ENCODE assay signal across 8 cellular contexts in genomic region chr14:95431199-95432145, GRCh38.
A peak's percentile ranks its signal among the peaks of the same experiment; 100 is the strongest.
DNase-seq lines count a peak whose midpoint lies in the region; ATAC-seq and TF ChIP-seq lines count a peak whose summit lies in the region.

No MANE protein-coding gene starts in this region.

- H3K27ac Mint-ChIP-seq in glutamatergic neuron (ENCODE audit: unreplicated experiment) = peak overlapping the region; percentile 87

- peaks cover 6% of the 10 kb centered on the region for H3K4me1 Mint-ChIP-seq in glutamatergic neuron (ENCODE audit: low read depth, unreplicated experiment)

- H3K9ac ChIP-seq in SK-N-SH = no peak overlapping the region
- peak overlapping the region; percentile 34 for H3K9ac ChIP-seq in smooth muscle cell (ENCODE audit: low read depth)

- H3K27ac ChIP-seq in SK-N-SH (ENCODE audit: low read depth in 2 of 2, low read length in 1 of 2) (no peak overlapping the region; a peak in 1 of 4 replicates), smooth muscle cell (ENCODE audit: low read depth) (no peak overlapping the region)

- TF ChIP-seq RAD21 in SK-N-SH (IDR thresholded peaks at IDR 0.05; ENCODE audit: low read length) = peak; percentile 86

- ATAC-seq in HG02981 (IDR thresholded peaks at IDR 0.05; ENCODE audit: unreplicated experiment) = no peak

- WGBS in SK-N-SH (ENCODE audit: low lambda C conversion rate) = 65% methylated on average over 15 of the region's 17 CpGs
- WGBS in smooth muscle cell (ENCODE audit: low lambda C conversion rate) = 73% methylated on average over 17 of the region's 17 CpGs

- H3F3A ChIP-seq in SK-N-SH (replicated peaks; ENCODE audit: insufficient read depth) (no peaks in the 10 kb centered on the region), smooth muscle cell (ENCODE audit: low read depth) (no peaks in the 10 kb centered on the region)

- H3K9me3 ChIP-seq in SK-N-SH = 0 out of 2 replicates have a peak, but pooled peaks cover 3% of the 10 kb centered on the region
- H3K9me3 ChIP-seq in smooth muscle cell (replicated peaks; ENCODE audit: low read depth) = no peaks in the 10 kb centered on the region

- TF ChIP-seq CTCF in AG10803 (conservative IDR thresholded peaks at IDR 0.05; ENCODE audit: low read length) = peak; percentile 47
- TF ChIP-seq CTCF in GM13976 (IDR thresholded peaks at IDR 0.05; ENCODE audit: borderline replicate concordance, control extremely low read depth, extremely low read depth, insufficient read depth, missing control alignments) = peak; percentile 13
- TF ChIP-seq CTCF in SK-N-SH (IDR thresholded peaks at IDR 0.05) = peak; percentile 61
- TF ChIP-seq CTCF in glutamatergic neuron (IDR thresholded peaks at IDR 0.05; ENCODE audit: partially characterized antibody, unreplicated experiment) = peak; percentile 67
- TF ChIP-seq CTCF in smooth muscle cell (IDR thresholded peaks at IDR 0.05; ENCODE audit: borderline replicate concordance, insufficient read depth, poor library complexity, severe bottlenecking) = peak; percentile 46

- no peak overlapping the region for H3K4me3 ChIP-seq in AG10803 (ENCODE audit: low read length)
- no peak overlapping the region for H3K4me3 ChIP-seq in SK-N-SH (ENCODE audit: low read depth in 2 of 2, low read length in 1 of 2)
- no peak overlapping the region for H3K4me3 ChIP-seq in smooth muscle cell

- H3K79me2 ChIP-seq in SK-N-SH (ENCODE audit: insufficient read depth) = no peaks in the 10 kb centered on the region
- no peaks in the 10 kb centered on the region for H3K79me2 ChIP-seq in smooth muscle cell (ENCODE audit: low read depth)

- H3K36me3 Mint-ChIP-seq in glutamatergic neuron (ENCODE audit: unreplicated experiment) = peaks cover 15% of the 10 kb centered on the region

- DNase-seq in AG10803 (ENCODE audit: low read depth) (peak; percentile 12), GM13976 (ENCODE audit: low spot score) (no peak), SK-N-SH (peak; percentile 71), glutamatergic neuron (no peak), smooth muscle cell (lab: John Stamatoyannopoulos, UW; ENCODE audit: unreplicated experiment) (no peak), GOT3 (lab: John Stamatoyannopoulos, UW) (no peak), COLO829 (ENCODE audit: low spot score) (no peak)

- H3K36me3 ChIP-seq in SK-N-SH (replicated peaks in 1 of 2; ENCODE audit: control insufficient read depth in 1 of 2, insufficient read depth in 2 of 2, low read length in 1 of 2) (peaks cover 0 to 7% of the 10 kb centered on the region in 2 experiments), smooth muscle cell (ENCODE audit: low read depth) (no peaks in the 10 kb centered on the region)

- H3K4me3 Mint-ChIP-seq in glutamatergic neuron (ENCODE audit: unreplicated experiment) = no peak overlapping the region

- H4K20me1 ChIP-seq in SK-N-SH (ENCODE audit: insufficient read depth) = no peaks in the 10 kb centered on the region
- no peaks in the 10 kb centered on the region for H4K20me1 ChIP-seq in smooth muscle cell (ENCODE audit: low read depth)

- CTCF ChIA-PET in SK-N-SH (lab: Yijun Ruan, JAX) = interaction anchor here (0.6 to 3.1 kb wide), 96 partner anchors 9 to 1006 kb away, joined by 3 to 72 read pairs (median 4); partner anchors contain the start of genes CLMN, DICER1 and SYNE3

- POLR2A ChIA-PET in SK-N-SH (lab: Yijun Ruan, JAX) = no interaction called here

- H2AFZ ChIP-seq in SK-N-SH (ENCODE audit: low read depth) = no peak overlapping the region
- H2AFZ ChIP-seq in smooth muscle cell (ENCODE audit: low read depth) = no peak overlapping the region

- no peak overlapping the region for H3K4me2 ChIP-seq in SK-N-SH
- no peak overlapping the region for H3K4me2 ChIP-seq in smooth muscle cell

- in situ Hi-C loops in GM13976 (cut with MboI; ENCODE audit: low sequenced_read_pairs, unreplicated experiment) = no loop called here

- H3K4me1 ChIP-seq in SK-N-SH (ENCODE audit: control insufficient read depth in 1 of 2, insufficient read depth in 2 of 2, low read depth in 1 of 2, low read length in 1 of 2) = peaks cover 0 to 15% of the 10 kb centered on the region in 2 experiments; a peak in 1 of 4 replicates
- H3K4me1 ChIP-seq in smooth muscle cell (ENCODE audit: low read depth) = no peaks in the 10 kb centered on the region

- peaks cover 7% of the 10 kb centered on the region for H3K9me3 Mint-ChIP-seq in glutamatergic neuron (ENCODE audit: unreplicated experiment)

- H3K27me3 ChIP-seq in SK-N-SH (ENCODE audit: insufficient read depth) (no peaks in the 10 kb centered on the region), smooth muscle cell (ENCODE audit: low read depth) (no peaks in the 10 kb centered on the region)

- H3K27me3 Mint-ChIP-seq in glutamatergic neuron (ENCODE audit: unreplicated experiment) = peaks cover 3% of the 10 kb centered on the region

- TF ChIP-seq EP300 in SK-N-SH (IDR thresholded peaks at IDR 0.05; ENCODE audit: borderline replicate concordance in 1 of 2, low read depth in 1 of 2, low read length in 1 of 2) = no peak

- H3K9me2 ChIP-seq in SK-N-SH = no peaks in the 10 kb centered on the region

TF ChIP-seq in SK-N-SH, 30 proteins besides CTCF, POLR2A, EP300 and RAD21:
- no peak for TF ChIP-seq TEAD4 (IDR thresholded peaks at IDR 0.05; ENCODE audit: borderline replicate concordance, insufficient read depth)
- no peak for TF ChIP-seq RFX5 (IDR thresholded peaks at IDR 0.05; ENCODE audit: low read length)
- TF ChIP-seq JUND (IDR thresholded peaks at IDR 0.05) = no peak
- TF ChIP-seq NFIC (IDR thresholded peaks at IDR 0.05; ENCODE audit: borderline replicate concordance) = no peak
- TF ChIP-seq SMC3 (IDR thresholded peaks at IDR 0.05; ENCODE audit: low read depth, low read length) = peak; percentile 69
- TF ChIP-seq PBX3 (IDR thresholded peaks at IDR 0.05) = no peak
TF ChIP-seq in SK-N-SH: peak in this region for 1.

Comparison
In these comparisons a context has a peak if more than half of its experiments do, and no peak if none do; other contexts are left out.
1. DNase-seq: peak in AG10803 (single experiment) and SK-N-SH (single experiment); none in GM13976 (single experiment), glutamatergic neuron (single experiment), smooth muscle cell (single experiment), GOT3 (single experiment) and COLO829 (single experiment).
2. CTCF ChIP-seq: peak in every context shown above with its lines; median percentile 67 in glutamatergic neuron; 61 in SK-N-SH; 47 in AG10803; 46 in smooth muscle cell; 13 in GM13976.